ENCODE assay signal across 25 cellular contexts in genomic region chr12:38669530-38669929, GRCh38.
A peak's percentile ranks its signal among the peaks of the same experiment; 100 is the strongest.
DNase-seq lines count a peak whose midpoint lies in the region; FAIRE-seq and TF ChIP-seq lines count a peak whose summit lies in the region.
"Had no signal": no experiment of that assay in that cellular context is flagged by ENCODE, and none has a peak within 500 bp of the region (broad histone marks: within the 10 kb centered on the region; RNA-seq: fewer than 3 reads in every experiment).

No MANE protein-coding gene starts in this region.

- no peak for TF ChIP-seq EP300 in SK-N-SH (IDR thresholded peaks at IDR 0.05; ENCODE audit: borderline replicate concordance in 1 of 2, low read depth in 1 of 2, low read length in 1 of 2)

- H3K4me1 Mint-ChIP-seq in type B pancreatic cell (ENCODE audit: unreplicated experiment) = peaks cover 3% of the 10 kb centered on the region
- H3K4me1 Mint-ChIP-seq: activated naive CD8-positive, alpha-beta T cell treated with anti-CD3 and anti-CD28 coated beads for 36 hours; naive thymus-derived CD4-positive, alpha-beta T cell had no signal

- no peak overlapping the region for H4K8ac ChIP-seq in mesenchymal stem cell (ENCODE audit: low read length)

- no peak overlapping the region for H2AK5ac ChIP-seq in mesenchymal stem cell (ENCODE audit: low read length, severe bottlenecking)

- no peaks in the 10 kb centered on the region for H3K9me3 Mint-ChIP-seq in type B pancreatic cell
- H3K9me3 Mint-ChIP-seq: T-helper 2 cell treated with Interferon-gamma antibody and Interleukin-4, amounts not matched to agents 5 μg/mL and 100 μg/mL, for 36 hours had no signal

- no peak overlapping the region for H2BK5ac ChIP-seq in mesenchymal stem cell (ENCODE audit: low read depth, low read length, poor library complexity, severe bottlenecking)

- no peak overlapping the region for H3K14ac ChIP-seq in mesenchymal stem cell (ENCODE audit: low read length in 2 of 2)

- H3K4me2 ChIP-seq in mesenchymal stem cell (ENCODE audit: low read length, poor library complexity, severe bottlenecking) (no peak overlapping the region), SK-N-SH (no peak overlapping the region)
- H3K4me2 ChIP-seq: BLaER1 had no signal

- H2BK12ac ChIP-seq in mesenchymal stem cell (ENCODE audit: low read length in 2 of 2) = no peak overlapping the region

- H2BK120ac ChIP-seq in mesenchymal stem cell (ENCODE audit: low read depth, low read length) = no peak overlapping the region

- no peak overlapping the region for H3K18ac ChIP-seq in mesenchymal stem cell (ENCODE audit: low read depth in 1 of 2, low read length in 2 of 2)

- no peaks in the 10 kb centered on the region for H4K20me1 ChIP-seq in SK-N-SH (ENCODE audit: insufficient read depth)
- H4K20me1 ChIP-seq: BLaER1 had no signal

- no peaks in the 10 kb centered on the region for H3K4me1 ChIP-seq in mesenchymal stem cell (ENCODE audit: control insufficient read depth, insufficient read depth, low read depth, low read length)
- no peaks in the 10 kb centered on the region; a peak in 2 of 4 replicates for H3K4me1 ChIP-seq in SK-N-SH (ENCODE audit: control insufficient read depth in 1 of 2, insufficient read depth in 2 of 2, low read depth in 1 of 2, low read length in 1 of 2)
- H3K4me1 ChIP-seq: heart right ventricle, uterus had no signal

- TF ChIP-seq CTCF in NB4 (IDR thresholded peaks at IDR 0.05; ENCODE audit: low read depth, low read length) (no peak), bronchial epithelial cell (IDR thresholded peaks at IDR 0.05; ENCODE audit: insufficient read depth, low read length, severe bottlenecking) (no peak), type B pancreatic cell (conservative IDR thresholded peaks at IDR 0.05) (no peak), SK-N-SH (IDR thresholded peaks at IDR 0.05) (no peak)

- no peaks in the 10 kb centered on the region for H3K27me3 Mint-ChIP-seq in type B pancreatic cell
- H3K27me3 Mint-ChIP-seq: activated CD4-positive, alpha-beta memory T cell treated with anti-CD3 and anti-CD28 coated beads for 36 hours; activated naive CD8-positive, alpha-beta T cell treated with anti-CD3 and anti-CD28 coated beads for 36 hours; naive thymus-derived CD4-positive, alpha-beta T cell had no signal

- POLR2A ChIA-PET in SK-N-SH (lab: Yijun Ruan, JAX) = no interaction called here

- H3K79me2 ChIP-seq in SK-N-SH (ENCODE audit: insufficient read depth) = no peaks in the 10 kb centered on the region

- H3K36me3 ChIP-seq in bronchial epithelial cell (ENCODE audit: control insufficient read depth, insufficient read depth, low read length) = no peaks in the 10 kb centered on the region
- H3K36me3 ChIP-seq in mesenchymal stem cell (ENCODE audit: control insufficient read depth in 1 of 2, insufficient read depth in 2 of 2, low read depth in 1 of 2, low read length in 2 of 2) = peaks cover 0 to 9% of the 10 kb centered on the region in 2 experiments
- H3K36me3 ChIP-seq in SK-N-SH (replicated peaks in 1 of 2; ENCODE audit: control insufficient read depth in 1 of 2, insufficient read depth in 2 of 2, low read length in 1 of 2) = no peaks in the 10 kb centered on the region
- H3K36me3 ChIP-seq: BLaER1, MG63, uterus had no signal

- peak; percentile 23 for FAIRE-seq in bronchial epithelial cell (lab: Jason Lieb, UNC)
- FAIRE-seq: small intestine had no signal

- H2BK15ac ChIP-seq in mesenchymal stem cell (ENCODE audit: low read depth, poor library complexity, severe bottlenecking) = no peak overlapping the region

- H3K9me2 ChIP-seq in SK-N-SH = no peaks in the 10 kb centered on the region

- H3K36me3 Mint-ChIP-seq in type B pancreatic cell = no peaks in the 10 kb centered on the region

- no peak overlapping the region for H4K91ac ChIP-seq in mesenchymal stem cell (ENCODE audit: low read length)

- H3K4ac ChIP-seq in mesenchymal stem cell (ENCODE audit: low read depth in 1 of 2, low read length in 2 of 2) = no peak overlapping the region

- no peaks in the 10 kb centered on the region for H3F3A ChIP-seq in SK-N-SH (replicated peaks; ENCODE audit: insufficient read depth)

- no peak overlapping the region for H3K27ac ChIP-seq in mesenchymal stem cell (ENCODE audit: low read length, poor library complexity, severe bottlenecking)
- no peak overlapping the region for H3K27ac ChIP-seq in SK-N-SH (ENCODE audit: low read depth in 2 of 2, low read length in 1 of 2)
- H3K27ac ChIP-seq: BLaER1, heart right ventricle, uterus had no signal

- no peak overlapping the region for H3K4me3 Mint-ChIP-seq in type B pancreatic cell
- H3K4me3 Mint-ChIP-seq: activated CD4-positive, alpha-beta memory T cell treated with anti-CD3 and anti-CD28 coated beads for 36 hours; activated naive CD8-positive, alpha-beta T cell treated with anti-CD3 and anti-CD28 coated beads for 36 hours; naive thymus-derived CD4-positive, alpha-beta T cell; T-helper 2 cell treated with Interferon-gamma antibody and Interleukin-4, amounts not matched to agents 5 μg/mL and 100 μg/mL, for 36 hours had no signal

- no peak overlapping the region for H3K4me3 ChIP-seq in NB4 (ENCODE audit: low read depth, low read length)
- no peak overlapping the region for H3K4me3 ChIP-seq in bronchial epithelial cell (ENCODE audit: low read depth, low read length)
- H3K4me3 ChIP-seq in mesenchymal stem cell (ENCODE audit: insufficient read depth in 1 of 2, low read depth in 1 of 2, low read length in 2 of 2) = no peak overlapping the region
- no peak overlapping the region for H3K4me3 ChIP-seq in SK-N-SH (ENCODE audit: low read depth in 2 of 2, low read length in 1 of 2)
- H3K4me3 ChIP-seq: BLaER1, heart right ventricle, MG63, uterus had no signal

- H3K9me3 ChIP-seq in mesenchymal stem cell (ENCODE audit: control insufficient read depth, low read length) (no peaks in the 10 kb centered on the region), SK-N-SH (no peaks in the 10 kb centered on the region)
- H3K9me3 ChIP-seq: BLaER1, heart right ventricle, MG63, uterus had no signal

- 65% methylated on average over 2 of the region's 2 CpGs for WGBS in mesenchymal stem cell
- whole genome bisulfite sequencing in SK-N-SH (ENCODE audit: low lambda C conversion rate) = 49% methylated on average over 2 of the region's 2 CpGs

- TF ChIP-seq RAD21 in SK-N-SH (IDR thresholded peaks at IDR 0.05; ENCODE audit: low read length) = no peak

- H3K79me1 ChIP-seq in mesenchymal stem cell (replicated peaks; ENCODE audit: low read length, poor library complexity, severe bottlenecking) = no peaks in the 10 kb centered on the region

- DNase-seq in ELF-1 (ENCODE audit: low read depth, low spot score) (peak; percentile 18), NB4 (ENCODE audit: low read depth) (peak; percentile 19), bronchial epithelial cell (ENCODE audit: low read depth) (no peak), mesenchymal stem cell (peak; percentile 5), NCI-H187 treated with DMSO at 0.1 percent for 48 hours (lab: John Stamatoyannopoulos, UW) (no peak), type B pancreatic cell (ENCODE audit: extremely low spot score, unreplicated experiment) (no peak), T1000 (lab: John Stamatoyannopoulos, UW) (no peak), SK-N-SH (no peak)
- DNase-seq: ACHN; activated CD4-positive, alpha-beta memory T cell treated with anti-CD3 and anti-CD28 coated beads for 36 hours; activated effector memory CD4-positive, alpha-beta T cell treated with Interleukin-2 at 50 U/mL for 16 hours; activated naive CD8-positive, alpha-beta T cell treated with anti-CD3 and anti-CD28 coated beads for 36 hours; cerebellar nuclear complex; foreskin fibroblast; heart right ventricle; MG63; naive thymus-derived CD4-positive, alpha-beta T cell; NCI-H1436 treated with DMSO at 0.1 percent for 48 hours; NCI-H2171 treated with DMSO at 0.1 percent for 48 hours; NCI-H526; small intestine; stimulated activated CD4-positive, alpha-beta T cell treated with anti-CD3 and anti-CD28 coated beads, Interleukin-2, amount 100 ng/mL, for 24 hours; uterus had no signal

- no peaks in the 10 kb centered on the region for H3K27me3 ChIP-seq in bronchial epithelial cell (ENCODE audit: control insufficient read depth, insufficient read depth, low read length)
- no peaks in the 10 kb centered on the region for H3K27me3 ChIP-seq in mesenchymal stem cell (ENCODE audit: control insufficient read depth in 1 of 2, insufficient read depth in 1 of 2, low read length in 2 of 2)
- H3K27me3 ChIP-seq in SK-N-SH (ENCODE audit: insufficient read depth) = no peaks in the 10 kb centered on the region
- H3K27me3 ChIP-seq: BLaER1, heart right ventricle, MG63, uterus had no signal

- CTCF ChIA-PET in SK-N-SH (lab: Yijun Ruan, JAX) = interaction anchor here (0.7 to 1.0 kb wide), 2 partner anchors 237 to 604 kb away, joined by 3 read pairs; no protein-coding TSS in a partner anchor

- H2AFZ ChIP-seq in mesenchymal stem cell (ENCODE audit: low read depth, low read length) (no peak overlapping the region), SK-N-SH (ENCODE audit: low read depth) (no peak overlapping the region)

- no peak overlapping the region for H3K9ac ChIP-seq in mesenchymal stem cell (ENCODE audit: low read length)
- no peak overlapping the region for H3K9ac ChIP-seq in SK-N-SH
- H3K9ac ChIP-seq: BLaER1 had no signal

- no peak overlapping the region for H3K23ac ChIP-seq in mesenchymal stem cell (ENCODE audit: low read length in 2 of 2)

- TF ChIP-seq POLR2A in NB4 (IDR thresholded peaks at IDR 0.05; ENCODE audit: extremely low read depth, insufficient read length) = no peak

- H3K27ac Mint-ChIP-seq in type B pancreatic cell = no peak overlapping the region
- H3K27ac Mint-ChIP-seq: activated CD4-positive, alpha-beta memory T cell treated with anti-CD3 and anti-CD28 coated beads for 36 hours; activated naive CD8-positive, alpha-beta T cell treated with anti-CD3 and anti-CD28 coated beads for 36 hours; T-helper 2 cell treated with Interferon-gamma antibody and Interleukin-4, amounts not matched to agents 5 μg/mL and 100 μg/mL, for 36 hours had no signal

TF ChIP-seq in SK-N-SH, 30 proteins besides CTCF, POLR2A, EP300 and RAD21:
- no peak for TF ChIP-seq POLR2AphosphoS5 (IDR thresholded peaks at IDR 0.05; ENCODE audit: low read depth, low read length)

Comparison
In these comparisons a context has a peak if more than half of its experiments do, and no peak if none do; other contexts are left out.
1. DNase-seq: peak in ELF-1 (single experiment), NB4 (single experiment) and mesenchymal stem cell (single experiment); none in bronchial epithelial cell (single experiment), NCI-H187 treated with DMSO at 0.1 percent for 48 hours (single experiment), type B pancreatic cell (single experiment), T1000 (single experiment) and SK-N-SH (single experiment).